13 cellular contexts compared by ENCODE assay signal in the genomic region with DNA sequence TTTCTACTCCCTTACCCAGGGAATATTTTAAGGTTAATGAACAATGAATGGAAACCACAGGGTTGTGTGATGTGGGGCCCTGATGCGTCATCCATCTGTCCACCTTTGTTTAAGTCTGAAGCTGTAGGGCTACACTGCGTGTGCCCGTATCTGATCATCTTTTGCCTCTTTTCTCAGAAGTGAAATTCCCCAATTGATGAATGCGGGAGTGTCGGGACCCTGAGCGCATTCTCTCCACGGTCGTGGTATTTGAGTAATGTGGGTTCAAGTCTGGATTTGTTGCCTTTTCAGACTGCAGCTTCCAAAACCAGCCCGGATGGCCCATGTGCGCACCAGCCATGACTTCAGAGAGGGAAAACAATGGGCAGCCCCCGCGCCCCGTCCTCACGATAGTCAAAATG.
A peak's percentile ranks its signal among the peaks of the same experiment; 100 is the strongest.
DNase-seq lines count a peak whose midpoint lies in the region; ATAC-seq, FAIRE-seq and TF ChIP-seq lines count a peak whose summit lies in the region.
"Had no signal": no experiment of that assay in that cellular context is flagged by ENCODE, and none has a peak within 500 bp of the region (broad histone marks: within the 10 kb centered on the region; RNA-seq: fewer than 3 reads in every experiment).

No MANE protein-coding gene starts in this region.

- peaks cover 14 to 76% (median 58%) of the 10 kb centered on the region in 10 experiments; a peak in 19 of 20 replicates for H3K4me1 ChIP-seq in BLaER1 treated with 17β-estradiol and CSF1 and Interleukin-3, amounts not matched to agents 10 nM and 100 nM
- H3K4me1 ChIP-seq in GM12878 (ENCODE audit: control insufficient read depth, insufficient read depth, low read length) (no peaks in the 10 kb centered on the region), muscle layer of duodenum (ENCODE audit: control insufficient read depth in 1 of 2, insufficient read depth in 2 of 2, low read length in 2 of 2) (peaks cover 0 to 27% of the 10 kb centered on the region in 2 donors)

- POLR2A ChIA-PET in GM12878 (lab: Charles Lee), result interaction anchor here (0.6 kb wide), 1 partner anchor 117 kb away, joined by 4 read pairs; no protein-coding TSS in a partner anchor
- POLR2A ChIA-PET in naive thymus-derived CD8-positive, alpha-beta T cell (lab: Charles Lee), result no interaction called here

- BruUV-seq in GM12878 (replicated peaks; lab: Mats Ljungman, UMichigan), result no TSS peak

- no peak for TF ChIP-seq RAD21 in GM12878 (IDR thresholded peaks at IDR 0.05; ENCODE audit: insufficient read depth, low read depth, low read length)

- no peak for TF ChIP-seq POLR2A in H54 (IDR thresholded peaks at IDR 0.05; ENCODE audit: low read depth, low read length)
- TF ChIP-seq POLR2A in GM12878 (IDR thresholded peaks at IDR 0.05; ENCODE audit: low read depth, low read length), result no peak

- H3K36me3 Mint-ChIP-seq in naive thymus-derived CD8-positive, alpha-beta T cell, result no peaks in the 10 kb centered on the region

- peaks cover 26 to 100% (median 55%) of the 10 kb centered on the region in 11 experiments; a peak in 21 of 22 replicates for H3K27me3 ChIP-seq in BLaER1 treated with 17β-estradiol and CSF1 and Interleukin-3, amounts not matched to agents 10 nM and 100 nM
- H3K27me3 ChIP-seq in GM12878 (replicated peaks in 1 of 2; ENCODE audit: control insufficient read depth in 2 of 2, insufficient read depth in 2 of 2, low read length in 1 of 2) (peaks cover 0 to 3% of the 10 kb centered on the region in 2 experiments; a peak in 1 of 4 replicates), muscle layer of duodenum (ENCODE audit: low read depth, low read length) (no peaks in the 10 kb centered on the region)

- peak; percentile 80 for ATAC-seq in GM12878
- no peak for ATAC-seq in naive thymus-derived CD8-positive, alpha-beta T cell
- no peak for ATAC-seq in HG03159 (IDR thresholded peaks at IDR 0.05; ENCODE audit: unreplicated experiment)

- no peak overlapping the region for H3K4me3 Mint-ChIP-seq in naive thymus-derived CD8-positive, alpha-beta T cell
- H3K4me3 Mint-ChIP-seq: brain had no signal

- H3K9me3 ChIP-seq in BLaER1 treated with 17β-estradiol and CSF1 and Interleukin-3, amounts not matched to agents 10 nM and 100 nM (replicated peaks in 1 of 11), result peaks cover 0 to 3% (median 0%) of the 10 kb centered on the region in 11 experiments; a peak in 2 of 22 replicates
- H3K9me3 ChIP-seq in GM12878 (replicated peaks; ENCODE audit: control insufficient read depth, insufficient read depth, low read length), result no peaks in the 10 kb centered on the region
- no peaks in the 10 kb centered on the region for H3K9me3 ChIP-seq in muscle layer of duodenum (ENCODE audit: control insufficient read depth in 1 of 2, low read length in 2 of 2)

- H3K79me2 ChIP-seq in GM12878 (ENCODE audit: control insufficient read depth, insufficient read depth, low read length), result no peaks in the 10 kb centered on the region

- in situ Hi-C loops in GM12878 (cut with MboI), result loop anchor here (25.0 kb wide), 1 partner anchor 1457 kb away; no protein-coding TSS in a partner anchor

- no peak overlapping the region for H3K27ac ChIP-seq in BLaER1 treated with 17β-estradiol and CSF1 and Interleukin-3, amounts not matched to agents 10 nM and 100 nM
- H3K27ac ChIP-seq in GM12878 (ENCODE audit: control insufficient read depth, insufficient read depth) (no peak overlapping the region), muscle layer of duodenum (ENCODE audit: low read length) (peak overlapping the region; percentile 42)

- TF ChIP-seq CTCF in GM12878 (IDR thresholded peaks at IDR 0.05 in 2 of 3, conservative IDR thresholded peaks at IDR 0.05 in 1 of 3; ENCODE audit: control insufficient read depth in 2 of 3, extremely low read depth in 1 of 3, insufficient read depth in 1 of 3, low read depth in 3 of 3, low read length in 3 of 3), result no peak

- 65% methylated on average over 14 of the region's 14 CpGs for WGBS in GM12878 (ENCODE audit: insufficient coverage, insufficient replicate concordance, low lambda C conversion rate, missing lambda C conversion rate)

- H4K20me1 ChIP-seq in BLaER1 treated with 17β-estradiol and CSF1 and Interleukin-3, amounts not matched to agents 10 nM and 100 nM, result peaks cover 0 to 40% (median 0%) of the 10 kb centered on the region in 11 experiments; a peak in 7 of 22 replicates
- H4K20me1 ChIP-seq in GM12878 (ENCODE audit: control insufficient read depth, insufficient read depth), result no peaks in the 10 kb centered on the region

- peak overlapping the region in 1 of 10 donors; percentile 31 for H3K27ac Mint-ChIP-seq in naive thymus-derived CD8-positive, alpha-beta T cell
- H3K27ac Mint-ChIP-seq: brain had no signal

- H2AFZ ChIP-seq in GM12878 (ENCODE audit: control insufficient read depth, low read depth, low read length), result no peak overlapping the region

- FAIRE-seq in H54 (lab: Jason Lieb, UNC), result peak; percentile 30
- no peak for FAIRE-seq in GM12878 (lab: Jason Lieb, UNC)
- FAIRE-seq: keratinocyte had no signal

- H3K4me3 ChIP-seq in BLaER1 treated with 17β-estradiol and CSF1 and Interleukin-3, amounts not matched to agents 10 nM and 100 nM, result no peak overlapping the region
- H3K4me3 ChIP-seq in GM12878, result no peak overlapping the region
- H3K4me3 ChIP-seq in muscle layer of duodenum (ENCODE audit: low read depth in 1 of 2, low read length in 2 of 2), result no peak overlapping the region

- intact Hi-C loops in GM12878 (cut with micrococcal nuclease; ENCODE audit: unreplicated experiment), result no loop called here

- H3K4me2 ChIP-seq in BLaER1 treated with 17β-estradiol and CSF1 and Interleukin-3, amounts not matched to agents 10 nM and 100 nM, result peak overlapping the region in 6 of 11 experiments; percentile 30 to 86 (median 66); a peak in 12 of 22 replicates
- H3K4me2 ChIP-seq in GM12878 (ENCODE audit: control insufficient read depth, insufficient read depth), result no peak overlapping the region

- RAD21 ChIA-PET in GM12878 (lab: Charles Lee; ENCODE audit: unreplicated experiment), result interaction anchor here (3.5 kb wide), 1 partner anchor 25 kb away, joined by 16 read pairs; no protein-coding TSS in a partner anchor

- SMC1A ChIA-PET in GM12878 (lab: Charles Lee; ENCODE audit: uncharacterized antibody, unreplicated experiment), result interaction anchor here (0.8 to 4.7 kb wide), 4 partner anchors 25 to 196 kb away, joined by 3 to 20 read pairs (median 3); no protein-coding TSS in a partner anchor

- peak; percentile 10 to 44; a peak in 2 of 4 replicates for TF ChIP-seq EP300 in GM12878 (IDR thresholded peaks at IDR 0.05; ENCODE audit: borderline replicate concordance in 1 of 2, control insufficient read depth in 1 of 2, low read depth in 2 of 2, low read length in 2 of 2)

- CTCF ChIA-PET in GM12878 (lab: Yijun Ruan, JAX), result interaction anchor here (1.3 to 4.0 kb wide), 2 partner anchors 8 to 25 kb away, joined by 3 to 14 read pairs; no protein-coding TSS in a partner anchor

- peaks cover 9 to 14% (median 12%) of the 10 kb centered on the region in 4 donors for H3K4me1 Mint-ChIP-seq in naive thymus-derived CD8-positive, alpha-beta T cell

- H3K9me3 Mint-ChIP-seq in naive thymus-derived CD8-positive, alpha-beta T cell, result no peaks in the 10 kb centered on the region

- H3K27me3 Mint-ChIP-seq in naive thymus-derived CD8-positive, alpha-beta T cell, result peaks cover 57 to 100% (median 74%) of the 10 kb centered on the region in 5 donors
- H3K27me3 Mint-ChIP-seq: brain had no signal

- no peak for DNase-seq in H54 (ENCODE audit: insufficient read length, low spot score)
- DNase-seq in GM12878 (ENCODE audit: low read depth, low spot score), result no peak
- DNase-seq in anterior cingulate cortex (lab: John Stamatoyannopoulos, UW), result no peak
- DNase-seq in SK-N-DZ (ENCODE audit: low spot score), result no peak
- DNase-seq in naive thymus-derived CD8-positive, alpha-beta T cell, result no peak
- DNase-seq: NCI-H2171; stimulated activated CD4-positive, alpha-beta T cell treated with anti-CD3 and anti-CD28 coated beads, Interleukin-4, amount 100 ng/mL, for 24 hours; substantia nigra had no signal

- no peak overlapping the region for H3K9ac ChIP-seq in BLaER1 treated with 17β-estradiol and CSF1 and Interleukin-3, amounts not matched to agents 10 nM and 100 nM
- no peak overlapping the region for H3K9ac ChIP-seq in GM12878 (ENCODE audit: control insufficient read depth, insufficient read depth, low read length)

- no peaks in the 10 kb centered on the region for H3K36me3 ChIP-seq in BLaER1 treated with 17β-estradiol and CSF1 and Interleukin-3, amounts not matched to agents 10 nM and 100 nM
- no peaks in the 10 kb centered on the region for H3K36me3 ChIP-seq in GM12878 (ENCODE audit: control insufficient read depth in 2 of 2, insufficient read depth in 2 of 2, low read length in 1 of 2)
- H3K36me3 ChIP-seq in muscle layer of duodenum (ENCODE audit: control insufficient read depth in 1 of 2, insufficient read depth in 2 of 2, low read length in 2 of 2), result peaks cover 0 to 8% of the 10 kb centered on the region in 2 donors

TF ChIP-seq in GM12878, 131 proteins besides CTCF, POLR2A, EP300 and RAD21 (continues in another document):
- TF ChIP-seq TCF7 (IDR thresholded peaks at IDR 0.05; ENCODE audit: borderline replicate concordance), result no peak
- TF ChIP-seq IKZF1 (conservative IDR thresholded peaks at IDR 0.05), result peak; percentile 62
- TF ChIP-seq MTA2 (IDR thresholded peaks at IDR 0.05; ENCODE audit: low read depth), result peak; percentile 55; the same call in 1 of the 2 replicates
- peak in 1 of 2 experiments; percentile 77; a peak in 3 of 4 replicates for TF ChIP-seq IKZF2 (IDR thresholded peaks at IDR 0.05)
- TF ChIP-seq, protein P1, sequence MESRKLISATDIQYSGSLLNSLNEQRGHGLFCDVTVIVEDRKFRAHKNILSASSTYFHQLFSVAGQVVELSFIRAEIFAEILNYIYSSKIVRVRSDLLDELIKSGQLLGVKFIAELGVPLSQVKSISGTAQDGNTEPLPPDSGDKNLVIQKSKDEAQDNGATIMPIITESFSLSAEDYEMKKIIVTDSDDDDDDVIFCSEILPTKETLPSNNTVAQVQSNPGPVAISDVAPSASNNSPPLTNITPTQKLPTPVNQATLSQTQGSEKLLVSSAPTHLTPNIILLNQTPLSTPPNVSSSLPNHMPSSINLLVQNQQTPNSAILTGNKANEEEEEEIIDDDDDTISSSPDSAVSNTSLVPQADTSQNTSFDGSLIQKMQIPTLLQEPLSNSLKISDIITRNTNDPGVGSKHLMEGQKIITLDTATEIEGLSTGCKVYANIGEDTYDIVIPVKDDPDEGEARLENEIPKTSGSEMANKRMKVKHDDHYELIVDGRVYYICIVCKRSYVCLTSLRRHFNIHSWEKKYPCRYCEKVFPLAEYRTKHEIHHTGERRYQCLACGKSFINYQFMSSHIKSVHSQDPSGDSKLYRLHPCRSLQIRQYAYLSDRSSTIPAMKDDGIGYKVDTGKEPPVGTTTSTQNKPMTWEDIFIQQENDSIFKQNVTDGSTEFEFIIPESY (IDR thresholded peaks at IDR 0.05), result 0 out of 2 replicates have a peak, but pooled peaks have one; percentile 26
- 0 out of 2 replicates have a peak, but pooled peaks have one; percentile 36 for TF ChIP-seq NBN (IDR thresholded peaks at IDR 0.05)
- 0 out of 2 replicates have a peak, but pooled peaks have one; percentile 54 for TF ChIP-seq DPF2 (IDR thresholded peaks at IDR 0.05)
- TF ChIP-seq BHLHE40 (IDR thresholded peaks at IDR 0.05; ENCODE audit: borderline replicate concordance in 1 of 2, low read depth in 2 of 2, low read length in 1 of 2), result peak in 1 of 2 experiments; percentile 41; a peak in 1 of 4 replicates
